ENCODE assay signal across 1 cellular context in the genomic region with DNA sequence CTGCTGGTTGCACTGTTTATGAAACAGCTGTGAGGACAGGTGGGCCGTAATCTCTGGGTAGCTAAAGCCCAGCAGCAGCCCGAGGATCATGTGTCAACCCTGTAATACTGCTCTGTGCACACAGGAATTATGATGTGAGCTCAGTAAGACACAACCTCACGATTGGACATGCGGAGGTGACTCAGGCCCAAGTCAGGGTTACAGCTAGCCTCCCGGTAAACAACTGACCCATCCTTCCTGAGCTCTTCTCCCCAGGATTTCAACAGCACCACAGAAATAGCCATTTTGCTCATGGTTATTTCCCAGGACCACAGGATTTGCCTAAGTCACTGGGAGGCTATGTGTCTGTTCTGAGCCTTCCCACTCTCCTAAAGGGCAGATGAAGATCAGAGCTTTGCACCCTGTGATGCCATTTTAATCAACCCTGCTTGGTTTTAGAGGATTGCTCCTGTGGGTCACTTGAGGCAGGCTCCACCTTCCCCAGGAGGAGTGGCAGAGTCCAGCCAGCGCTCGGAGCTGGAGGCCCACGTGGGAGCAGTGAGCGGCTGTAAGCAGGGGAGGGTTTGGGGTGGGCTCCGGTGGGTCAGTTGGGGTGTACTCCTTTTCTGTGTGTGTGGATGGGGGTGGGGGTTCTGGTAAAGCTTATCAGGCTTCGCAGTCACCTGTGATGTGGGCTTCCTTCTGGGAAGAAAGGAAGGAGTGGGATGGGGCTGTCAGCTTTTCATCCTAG.
TF ChIP-seq lines count a peak whose summit lies in the region.

A gene (plus strand): TSS at position 363 of the 730 bp plus-strand sequence. CDS start 6,256 bp downstream, outside the sequence.

TF ChIP-seq in K562, 482 proteins besides CTCF, POLR2A, EP300 and RAD21 (continued from another document and continues in another):
- TF ChIP-seq, protein P1, sequence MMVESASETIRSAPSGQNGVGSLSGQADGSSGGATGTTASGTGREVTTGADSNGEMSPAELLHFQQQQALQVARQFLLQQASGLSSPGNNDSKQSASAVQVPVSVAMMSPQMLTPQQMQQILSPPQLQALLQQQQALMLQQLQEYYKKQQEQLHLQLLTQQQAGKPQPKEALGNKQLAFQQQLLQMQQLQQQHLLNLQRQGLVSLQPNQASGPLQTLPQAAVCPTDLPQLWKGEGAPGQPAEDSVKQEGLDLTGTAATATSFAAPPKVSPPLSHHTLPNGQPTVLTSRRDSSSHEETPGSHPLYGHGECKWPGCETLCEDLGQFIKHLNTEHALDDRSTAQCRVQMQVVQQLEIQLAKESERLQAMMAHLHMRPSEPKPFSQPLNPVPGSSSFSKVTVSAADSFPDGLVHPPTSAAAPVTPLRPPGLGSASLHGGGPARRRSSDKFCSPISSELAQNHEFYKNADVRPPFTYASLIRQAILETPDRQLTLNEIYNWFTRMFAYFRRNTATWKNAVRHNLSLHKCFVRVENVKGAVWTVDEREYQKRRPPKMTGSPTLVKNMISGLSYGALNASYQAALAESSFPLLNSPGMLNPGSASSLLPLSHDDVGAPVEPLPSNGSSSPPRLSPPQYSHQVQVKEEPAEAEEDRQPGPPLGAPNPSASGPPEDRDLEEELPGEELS (CRISPR knock-in tag; IDR thresholded peaks at IDR 0.05; ENCODE audit: borderline replicate concordance), result no peak
- TF ChIP-seq ZNF77 (CRISPR knock-in tag; IDR thresholded peaks at IDR 0.05) (no peak), SMC3 (conservative IDR thresholded peaks at IDR 0.05; ENCODE audit: insufficient read depth, low read depth, low read length) (no peak), CC2D1A (IDR thresholded peaks at IDR 0.05) (no peak), CBFA2T3 (IDR thresholded peaks at IDR 0.05) (peak; percentile 75), ZBED1 (IDR thresholded peaks at IDR 0.05) (0 out of 2 replicates have a peak, but pooled peaks have one; percentile 30), PHF8 (IDR thresholded peaks at IDR 0.05; ENCODE audit: borderline replicate concordance, low read length) (peak; percentile 21; the same call in 1 of the 2 replicates), MXI1 (IDR thresholded peaks at IDR 0.05; ENCODE audit: low read depth, low read length) (0 out of 2 replicates have a peak, but pooled peaks have one; percentile 17), ZNF668 (CRISPR knock-in tag; IDR thresholded peaks at IDR 0.05) (no peak), TAF9B (IDR thresholded peaks at IDR 0.05; ENCODE audit: partially characterized antibody) (peak; percentile 53), MEIS2 (IDR thresholded peaks at IDR 0.05; ENCODE audit: partially characterized antibody) (peak; percentile 51), KAT8 (IDR thresholded peaks at IDR 0.05; ENCODE audit: low read depth) (no peak), MYC (IDR thresholded peaks at IDR 0.05; ENCODE audit: low read depth, low read length) (peak; percentile 27; the same call in 1 of the 2 replicates), MYC (CRISPR knock-in tag; IDR thresholded peaks at IDR 0.05; ENCODE audit: borderline replicate concordance, low read depth) (no peak), CXXC5 (CRISPR knock-in tag; IDR thresholded peaks at IDR 0.05) (peak; percentile 16; the same call in 1 of the 2 replicates), SP1 (CRISPR knock-in tag; IDR thresholded peaks at IDR 0.05) (no peak), ZNF707 (CRISPR knock-in tag; conservative IDR thresholded peaks at IDR 0.05) (no peak), TSC22D4 (tag; IDR thresholded peaks at IDR 0.05) (no peak), ZNF175 (CRISPR knock-in tag; IDR thresholded peaks at IDR 0.05; ENCODE audit: low read depth) (peak; percentile 30; the same call in 1 of the 2 replicates), ZNF695 (CRISPR knock-in tag; IDR thresholded peaks at IDR 0.05) (no peak), NCOA2 (IDR thresholded peaks at IDR 0.05; ENCODE audit: partially characterized antibody in 2 of 2) (no peak), ARNT (IDR thresholded peaks at IDR 0.05) (0 out of 4 replicates have a peak, but pooled peaks of 1 of the 2 experiments have one; percentile 22), ZNF696 (CRISPR knock-in tag; conservative IDR thresholded peaks at IDR 0.05) (no peak), LEF1 (IDR thresholded peaks at IDR 0.05) (peak; percentile 30; the same call in 1 of the 2 replicates), U2AF2 (optimal IDR thresholded peaks at IDR 0.05; ENCODE audit: low read depth, low read length) (no peak), SP2 (IDR thresholded peaks at IDR 0.05; ENCODE audit: extremely low read depth, low read depth, low read length, poor library complexity, severe bottlenecking) (peak; percentile 6), SIN3B (IDR thresholded peaks at IDR 0.05; ENCODE audit: low read depth) (no peak), E2F3 (CRISPR knock-in tag; IDR thresholded peaks at IDR 0.05) (no peak), CBFA2T2 (conservative IDR thresholded peaks at IDR 0.05) (peak; percentile 70), SMAD1 (IDR thresholded peaks at IDR 0.05; ENCODE audit: low read depth, low read length, partially characterized antibody) (no peak), SMARCA4 (IDR thresholded peaks at IDR 0.05) (peak; percentile 46), ETS2 (tag; IDR thresholded peaks at IDR 0.05; ENCODE audit: borderline replicate concordance, poor library complexity, severe bottlenecking) (no peak), MBD2 (IDR thresholded peaks at IDR 0.05; ENCODE audit: borderline replicate concordance, low read depth) (no peak; the same call in 1 of the 2 replicates), SIN3A (IDR thresholded peaks at IDR 0.05; ENCODE audit: borderline replicate concordance in 2 of 2, control insufficient read depth in 1 of 2, low read depth in 2 of 2, low read length in 2 of 2) (peak; percentile 34 to 77; a peak in 1 of 4 replicates)
- TF ChIP-seq, protein P2, sequence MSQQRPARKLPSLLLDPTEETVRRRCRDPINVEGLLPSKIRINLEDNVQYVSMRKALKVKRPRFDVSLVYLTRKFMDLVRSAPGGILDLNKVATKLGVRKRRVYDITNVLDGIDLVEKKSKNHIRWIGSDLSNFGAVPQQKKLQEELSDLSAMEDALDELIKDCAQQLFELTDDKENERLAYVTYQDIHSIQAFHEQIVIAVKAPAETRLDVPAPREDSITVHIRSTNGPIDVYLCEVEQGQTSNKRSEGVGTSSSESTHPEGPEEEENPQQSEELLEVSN (IDR thresholded peaks at IDR 0.05; ENCODE audit: borderline replicate concordance in 1 of 2, extremely low read depth in 1 of 2, insufficient read depth in 1 of 2, insufficient read length in 1 of 2, low read depth in 1 of 2, low read length in 1 of 2, poor library complexity in 1 of 2, severe bottlenecking in 1 of 2), result peak in 1 of 2 experiments; percentile 5
- TF ChIP-seq, protein P3, sequence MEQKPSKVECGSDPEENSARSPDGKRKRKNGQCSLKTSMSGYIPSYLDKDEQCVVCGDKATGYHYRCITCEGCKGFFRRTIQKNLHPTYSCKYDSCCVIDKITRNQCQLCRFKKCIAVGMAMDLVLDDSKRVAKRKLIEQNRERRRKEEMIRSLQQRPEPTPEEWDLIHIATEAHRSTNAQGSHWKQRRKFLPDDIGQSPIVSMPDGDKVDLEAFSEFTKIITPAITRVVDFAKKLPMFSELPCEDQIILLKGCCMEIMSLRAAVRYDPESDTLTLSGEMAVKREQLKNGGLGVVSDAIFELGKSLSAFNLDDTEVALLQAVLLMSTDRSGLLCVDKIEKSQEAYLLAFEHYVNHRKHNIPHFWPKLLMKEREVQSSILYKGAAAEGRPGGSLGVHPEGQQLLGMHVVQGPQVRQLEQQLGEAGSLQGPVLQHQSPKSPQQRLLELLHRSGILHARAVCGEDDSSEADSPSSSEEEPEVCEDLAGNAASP (IDR thresholded peaks at IDR 0.05), result no peak
- TF ChIP-seq, protein P4, sequence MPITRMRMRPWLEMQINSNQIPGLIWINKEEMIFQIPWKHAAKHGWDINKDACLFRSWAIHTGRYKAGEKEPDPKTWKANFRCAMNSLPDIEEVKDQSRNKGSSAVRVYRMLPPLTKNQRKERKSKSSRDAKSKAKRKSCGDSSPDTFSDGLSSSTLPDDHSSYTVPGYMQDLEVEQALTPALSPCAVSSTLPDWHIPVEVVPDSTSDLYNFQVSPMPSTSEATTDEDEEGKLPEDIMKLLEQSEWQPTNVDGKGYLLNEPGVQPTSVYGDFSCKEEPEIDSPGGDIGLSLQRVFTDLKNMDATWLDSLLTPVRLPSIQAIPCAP (CRISPR knock-in tag; IDR thresholded peaks at IDR 0.05; ENCODE audit: borderline replicate concordance), result no peak
- TF ChIP-seq, protein P5, sequence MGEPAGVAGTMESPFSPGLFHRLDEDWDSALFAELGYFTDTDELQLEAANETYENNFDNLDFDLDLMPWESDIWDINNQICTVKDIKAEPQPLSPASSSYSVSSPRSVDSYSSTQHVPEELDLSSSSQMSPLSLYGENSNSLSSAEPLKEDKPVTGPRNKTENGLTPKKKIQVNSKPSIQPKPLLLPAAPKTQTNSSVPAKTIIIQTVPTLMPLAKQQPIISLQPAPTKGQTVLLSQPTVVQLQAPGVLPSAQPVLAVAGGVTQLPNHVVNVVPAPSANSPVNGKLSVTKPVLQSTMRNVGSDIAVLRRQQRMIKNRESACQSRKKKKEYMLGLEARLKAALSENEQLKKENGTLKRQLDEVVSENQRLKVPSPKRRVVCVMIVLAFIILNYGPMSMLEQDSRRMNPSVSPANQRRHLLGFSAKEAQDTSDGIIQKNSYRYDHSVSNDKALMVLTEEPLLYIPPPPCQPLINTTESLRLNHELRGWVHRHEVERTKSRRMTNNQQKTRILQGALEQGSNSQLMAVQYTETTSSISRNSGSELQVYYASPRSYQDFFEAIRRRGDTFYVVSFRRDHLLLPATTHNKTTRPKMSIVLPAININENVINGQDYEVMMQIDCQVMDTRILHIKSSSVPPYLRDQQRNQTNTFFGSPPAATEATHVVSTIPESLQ (CRISPR knock-in tag; IDR thresholded peaks at IDR 0.05), result 0 out of 2 replicates have a peak, but pooled peaks have one; percentile 33
- TF ChIP-seq, protein P6, sequence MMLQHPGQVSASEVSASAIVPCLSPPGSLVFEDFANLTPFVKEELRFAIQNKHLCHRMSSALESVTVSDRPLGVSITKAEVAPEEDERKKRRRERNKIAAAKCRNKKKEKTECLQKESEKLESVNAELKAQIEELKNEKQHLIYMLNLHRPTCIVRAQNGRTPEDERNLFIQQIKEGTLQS (IDR thresholded peaks at IDR 0.05), result peak; percentile 80
- TF ChIP-seq, protein P6 (CRISPR knock-in tag; conservative IDR thresholded peaks at IDR 0.05), result no peak
- TF ChIP-seq, protein P7, sequence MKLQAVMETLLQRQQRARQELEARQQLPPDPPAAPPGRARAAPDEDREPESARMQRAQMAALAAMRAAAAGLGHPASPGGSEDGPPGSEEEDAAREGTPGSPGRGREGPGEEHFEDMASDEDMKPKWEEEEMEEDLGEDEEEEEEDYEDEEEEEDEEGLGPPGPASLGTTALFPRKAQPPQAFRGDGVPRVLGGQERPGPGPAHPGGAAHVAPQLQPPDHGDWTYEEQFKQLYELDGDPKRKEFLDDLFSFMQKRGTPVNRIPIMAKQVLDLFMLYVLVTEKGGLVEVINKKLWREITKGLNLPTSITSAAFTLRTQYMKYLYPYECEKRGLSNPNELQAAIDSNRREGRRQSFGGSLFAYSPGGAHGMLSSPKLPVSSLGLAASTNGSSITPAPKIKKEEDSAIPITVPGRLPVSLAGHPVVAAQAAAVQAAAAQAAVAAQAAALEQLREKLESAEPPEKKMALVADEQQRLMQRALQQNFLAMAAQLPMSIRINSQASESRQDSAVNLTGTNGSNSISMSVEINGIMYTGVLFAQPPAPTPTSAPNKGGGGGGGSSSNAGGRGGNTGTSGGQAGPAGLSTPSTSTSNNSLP (IDR thresholded peaks at IDR 0.05; ENCODE audit: borderline replicate concordance, low read depth, low read length), result no peak
- TF ChIP-seq, protein P8, sequence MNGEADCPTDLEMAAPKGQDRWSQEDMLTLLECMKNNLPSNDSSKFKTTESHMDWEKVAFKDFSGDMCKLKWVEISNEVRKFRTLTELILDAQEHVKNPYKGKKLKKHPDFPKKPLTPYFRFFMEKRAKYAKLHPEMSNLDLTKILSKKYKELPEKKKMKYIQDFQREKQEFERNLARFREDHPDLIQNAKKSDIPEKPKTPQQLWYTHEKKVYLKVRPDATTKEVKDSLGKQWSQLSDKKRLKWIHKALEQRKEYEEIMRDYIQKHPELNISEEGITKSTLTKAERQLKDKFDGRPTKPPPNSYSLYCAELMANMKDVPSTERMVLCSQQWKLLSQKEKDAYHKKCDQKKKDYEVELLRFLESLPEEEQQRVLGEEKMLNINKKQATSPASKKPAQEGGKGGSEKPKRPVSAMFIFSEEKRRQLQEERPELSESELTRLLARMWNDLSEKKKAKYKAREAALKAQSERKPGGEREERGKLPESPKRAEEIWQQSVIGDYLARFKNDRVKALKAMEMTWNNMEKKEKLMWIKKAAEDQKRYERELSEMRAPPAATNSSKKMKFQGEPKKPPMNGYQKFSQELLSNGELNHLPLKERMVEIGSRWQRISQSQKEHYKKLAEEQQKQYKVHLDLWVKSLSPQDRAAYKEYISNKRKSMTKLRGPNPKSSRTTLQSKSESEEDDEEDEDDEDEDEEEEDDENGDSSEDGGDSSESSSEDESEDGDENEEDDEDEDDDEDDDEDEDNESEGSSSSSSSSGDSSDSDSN (IDR thresholded peaks at IDR 0.05; ENCODE audit: borderline replicate concordance in 1 of 2, low read depth in 2 of 2, low read length in 2 of 2), result peak in 1 of 2 experiments; percentile 79; a peak in 1 of 4 replicates
- TF ChIP-seq, protein P9, sequence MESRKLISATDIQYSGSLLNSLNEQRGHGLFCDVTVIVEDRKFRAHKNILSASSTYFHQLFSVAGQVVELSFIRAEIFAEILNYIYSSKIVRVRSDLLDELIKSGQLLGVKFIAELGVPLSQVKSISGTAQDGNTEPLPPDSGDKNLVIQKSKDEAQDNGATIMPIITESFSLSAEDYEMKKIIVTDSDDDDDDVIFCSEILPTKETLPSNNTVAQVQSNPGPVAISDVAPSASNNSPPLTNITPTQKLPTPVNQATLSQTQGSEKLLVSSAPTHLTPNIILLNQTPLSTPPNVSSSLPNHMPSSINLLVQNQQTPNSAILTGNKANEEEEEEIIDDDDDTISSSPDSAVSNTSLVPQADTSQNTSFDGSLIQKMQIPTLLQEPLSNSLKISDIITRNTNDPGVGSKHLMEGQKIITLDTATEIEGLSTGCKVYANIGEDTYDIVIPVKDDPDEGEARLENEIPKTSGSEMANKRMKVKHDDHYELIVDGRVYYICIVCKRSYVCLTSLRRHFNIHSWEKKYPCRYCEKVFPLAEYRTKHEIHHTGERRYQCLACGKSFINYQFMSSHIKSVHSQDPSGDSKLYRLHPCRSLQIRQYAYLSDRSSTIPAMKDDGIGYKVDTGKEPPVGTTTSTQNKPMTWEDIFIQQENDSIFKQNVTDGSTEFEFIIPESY (CRISPR knock-in tag; IDR thresholded peaks at IDR 0.05), result no peak
- TF ChIP-seq, protein P10, sequence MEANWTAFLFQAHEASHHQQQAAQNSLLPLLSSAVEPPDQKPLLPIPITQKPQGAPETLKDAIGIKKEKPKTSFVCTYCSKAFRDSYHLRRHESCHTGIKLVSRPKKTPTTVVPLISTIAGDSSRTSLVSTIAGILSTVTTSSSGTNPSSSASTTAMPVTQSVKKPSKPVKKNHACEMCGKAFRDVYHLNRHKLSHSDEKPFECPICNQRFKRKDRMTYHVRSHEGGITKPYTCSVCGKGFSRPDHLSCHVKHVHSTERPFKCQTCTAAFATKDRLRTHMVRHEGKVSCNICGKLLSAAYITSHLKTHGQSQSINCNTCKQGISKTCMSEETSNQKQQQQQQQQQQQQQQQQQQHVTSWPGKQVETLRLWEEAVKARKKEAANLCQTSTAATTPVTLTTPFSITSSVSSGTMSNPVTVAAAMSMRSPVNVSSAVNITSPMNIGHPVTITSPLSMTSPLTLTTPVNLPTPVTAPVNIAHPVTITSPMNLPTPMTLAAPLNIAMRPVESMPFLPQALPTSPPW (CRISPR knock-in tag; IDR thresholded peaks at IDR 0.05), result no peak
- TF ChIP-seq, protein P11, sequence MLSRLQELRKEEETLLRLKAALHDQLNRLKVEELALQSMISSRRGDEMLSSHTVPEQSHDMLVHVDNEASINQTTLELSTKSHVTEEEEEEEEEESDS (CRISPR knock-in tag; IDR thresholded peaks at IDR 0.05), result no peak
